Comparison of ENCODE assay signal across 16 cellular contexts in the genomic region with DNA sequence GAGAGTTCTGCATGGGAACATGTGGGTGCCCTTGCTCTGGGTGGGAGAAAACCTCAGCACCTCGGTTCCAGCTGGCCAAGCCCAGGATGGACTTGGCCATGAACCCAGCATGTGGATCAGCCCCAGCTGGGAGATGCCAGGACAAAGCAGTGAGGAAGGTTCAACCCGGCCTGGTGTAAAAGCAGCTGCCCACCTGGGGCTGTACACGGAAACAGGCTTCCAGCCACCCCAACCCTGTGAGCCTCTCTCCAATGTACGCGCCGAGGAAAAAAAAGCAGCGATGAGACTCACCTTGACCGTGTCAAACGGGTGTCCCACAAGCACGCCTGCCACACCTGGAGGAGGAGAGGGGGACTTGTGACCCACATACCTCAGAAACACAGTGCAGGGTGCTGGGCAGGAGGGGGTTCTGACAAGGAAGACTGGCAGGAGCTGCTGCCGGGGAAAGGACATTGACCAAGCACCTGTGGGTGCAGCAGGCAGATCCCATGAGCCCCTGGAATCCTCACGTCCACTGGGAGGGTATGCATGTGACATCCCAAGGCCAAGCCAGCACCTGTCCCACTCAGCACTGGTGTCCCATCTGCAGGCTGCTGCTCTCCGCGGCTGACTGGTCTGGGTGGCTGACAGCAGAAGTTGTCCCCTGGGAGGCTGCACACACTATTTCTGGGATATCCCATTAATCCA. TPM values are rescaled to one million over a fixed set of nuclear protein-coding genes. Genes with fewer than 3 reads are reported as not detected.
DNase-seq lines count a peak whose midpoint lies in the region; ATAC-seq and TF ChIP-seq lines count a peak whose summit lies in the region.
"Had no signal": no experiment of that assay in that cellular context is flagged by ENCODE, and none has a peak within 500 bp of the region (broad histone marks: within the 10 kb centered on the region; RNA-seq: fewer than 3 reads in every experiment).

No MANE protein-coding gene starts in this region.

- peaks cover 52% of the 10 kb centered on the region for H3K4me1 ChIP-seq in left ventricle myocardium inferior
- peaks cover 20% of the 10 kb centered on the region for H3K4me1 ChIP-seq in prostate gland (replicated peaks)
- H3K4me1 ChIP-seq in aorta (ENCODE audit: control insufficient read depth in 1 of 2, insufficient read depth in 2 of 2, low read length in 2 of 2), result no peaks in the 10 kb centered on the region

- H3K36me3 Mint-ChIP-seq in dendritic cell treated with granulocyte-macrophage colony-stimulating factor and Interleukin-4, amounts not matched to agents 40 ng/mL and 50 ng/mL, for 4 days (ENCODE audit: low read depth), result peaks cover 36% of the 10 kb centered on the region
- H3K36me3 Mint-ChIP-seq: CD4-positive, alpha-beta memory T cell had no signal

- H3K27ac ChIP-seq in left ventricle myocardium inferior (replicated peaks) (peak overlapping the region; percentile 84), prostate gland (peak overlapping the region; percentile 68 to 76), aorta (ENCODE audit: low read depth in 1 of 2, low read length in 2 of 2) (no peak overlapping the region)

- H3K4me1 Mint-ChIP-seq in dendritic cell treated with granulocyte-macrophage colony-stimulating factor and Interleukin-4, amounts not matched to agents 40 ng/mL and 50 ng/mL, for 4 days (ENCODE audit: low read depth), result peaks cover 70% of the 10 kb centered on the region
- H3K4me1 Mint-ChIP-seq: CD4-positive, alpha-beta memory T cell had no signal

- TF ChIP-seq POLR2A in prostate gland (IDR thresholded peaks at IDR 0.05), result no peak

- TF ChIP-seq CTCF in left ventricle myocardium inferior (IDR thresholded peaks at IDR 0.05; ENCODE audit: borderline replicate concordance) (no peak), prostate gland (IDR thresholded peaks at IDR 0.05) (no peak), GM13976 (IDR thresholded peaks at IDR 0.05; ENCODE audit: borderline replicate concordance, control extremely low read depth, extremely low read depth, insufficient read depth, missing control alignments) (no peak), GM10266 (IDR thresholded peaks at IDR 0.05; ENCODE audit: control insufficient read depth, insufficient read depth, low read depth, missing control alignments) (no peak)

- H3K9me3 ChIP-seq in left ventricle myocardium inferior (replicated peaks) (no peaks in the 10 kb centered on the region), prostate gland (no peaks in the 10 kb centered on the region), aorta (ENCODE audit: control insufficient read depth, low read length) (no peaks in the 10 kb centered on the region)
- H3K9me3 ChIP-seq: ovary, stomach, uterus had no signal

- H3K36me3 ChIP-seq in left ventricle myocardium inferior (no peaks in the 10 kb centered on the region), prostate gland (no peaks in the 10 kb centered on the region), aorta (ENCODE audit: control insufficient read depth in 1 of 2, insufficient read depth in 2 of 2, low read length in 1 of 2) (no peaks in the 10 kb centered on the region)
- H3K36me3 ChIP-seq: ovary, uterus had no signal

- DNase-seq in left ventricle myocardium inferior (peak; percentile 12), left cardiac atrium (no peak), prostate gland (ENCODE audit: low spot score) (no peak), aorta (peak; percentile 41 to 62), GM13976 (ENCODE audit: low spot score) (no peak), NCI-H82 (lab: John Stamatoyannopoulos, UW) (no peak), GM10266 (ENCODE audit: extremely low spot score) (no peak)
- DNase-seq: activated CD4-positive, alpha-beta T cell treated with anti-CD3 and anti-CD28 coated beads for 4 hours; activated effector memory CD4-positive, alpha-beta T cell treated with anti-CD3 and anti-CD28 coated beads, Interleukin-2, amount 50 U/mL, for 16 hours; CD4-positive, alpha-beta memory T cell; DMS53; left ventricle myocardium superior; stomach; uterus had no signal

- no peak for ATAC-seq in left cardiac atrium
- no peak for ATAC-seq in aorta (ENCODE audit: low FRiP score)
- ATAC-seq: left ventricle myocardium superior had no signal

- no peak overlapping the region for H3K4me3 Mint-ChIP-seq in dendritic cell treated with granulocyte-macrophage colony-stimulating factor and Interleukin-4, amounts not matched to agents 40 ng/mL and 50 ng/mL, for 4 days
- H3K4me3 Mint-ChIP-seq: CD4-positive, alpha-beta memory T cell had no signal

- H3K4me3 ChIP-seq in left ventricle myocardium inferior, result no peak overlapping the region
- H3K4me3 ChIP-seq in prostate gland, result no peak overlapping the region
- H3K4me3 ChIP-seq in aorta (ENCODE audit: low read length in 2 of 2), result no peak overlapping the region
- H3K4me3 ChIP-seq: ovary, stomach, uterus had no signal

- H3K9me3 Mint-ChIP-seq in dendritic cell treated with granulocyte-macrophage colony-stimulating factor and Interleukin-4, amounts not matched to agents 40 ng/mL and 50 ng/mL, for 4 days, result no peaks in the 10 kb centered on the region
- H3K9me3 Mint-ChIP-seq: CD4-positive, alpha-beta memory T cell had no signal

- in situ Hi-C loops in GM13976 (cut with MboI; ENCODE audit: low sequenced_read_pairs, unreplicated experiment), result loop anchor here (25.0 kb wide), 1 partner anchor 339 kb away; no protein-coding TSS in a partner anchor

- no peaks in the 10 kb centered on the region for H3K27me3 Mint-ChIP-seq in dendritic cell treated with granulocyte-macrophage colony-stimulating factor and Interleukin-4, amounts not matched to agents 40 ng/mL and 50 ng/mL, for 4 days
- H3K27me3 Mint-ChIP-seq: CD4-positive, alpha-beta memory T cell had no signal

- intact Hi-C loops in left ventricle myocardium inferior (cut with micrococcal nuclease), result no loop called here
- intact Hi-C loops in left cardiac atrium (cut with DNase I), result no loop called here
- intact Hi-C loops in dendritic cell treated with granulocyte-macrophage colony-stimulating factor and Interleukin-4, amounts not matched to agents 40 ng/mL and 50 ng/mL, for 4 days (cut with micrococcal nuclease), result no loop called here
- intact Hi-C loops in prostate gland (cut with DNase I), result no loop called here
- intact Hi-C loops in aorta (cut with DNase I), result no loop called here

- peak overlapping the region; percentile 84 for H3K27ac Mint-ChIP-seq in dendritic cell treated with granulocyte-macrophage colony-stimulating factor and Interleukin-4, amounts not matched to agents 40 ng/mL and 50 ng/mL, for 4 days

- 80% methylated on average over 14 of the region's 14 CpGs for WGBS in prostate gland
- WGBS in aorta, 2 donors, result 73 to 75% methylated on average over 14 of the region's 14 CpGs

- H3K27me3 ChIP-seq in left ventricle myocardium inferior (ENCODE audit: low read depth) (no peaks in the 10 kb centered on the region), prostate gland (replicated peaks; ENCODE audit: insufficient read depth) (no peaks in the 10 kb centered on the region), aorta (ENCODE audit: control insufficient read depth in 1 of 2, insufficient read depth in 2 of 2, low read length in 1 of 2) (no peaks in the 10 kb centered on the region)
- H3K27me3 ChIP-seq: ovary, stomach, uterus had no signal

RNA-seq across cellular contexts. Expression of gene SLC25A29, which starts 7.5 kb away (rescaled TPM):
- total RNA-seq in left ventricle myocardium inferior, result 24.5 TPM
- 10 to 100 TPM; 19.7 to 22.1 TPM for total RNA-seq in left cardiac atrium
- 100 to 1,000 TPM; 147 to 169 TPM for total RNA-seq in prostate gland
- total RNA-seq in aorta, result 10 to 100 TPM; 38.1 to 45.9 TPM
- 10 to 100 TPM in 1 of 2 donors, 1 to 10 TPM in 1; 3.9 to 56.6 TPM for polyA plus RNA-seq in aorta

RNA-seq across cellular contexts. Expression of gene SLC25A47, which starts 24.4 kb away (rescaled TPM):
- total RNA-seq in left ventricle myocardium inferior (not detected), left cardiac atrium (not detected), prostate gland (under 1 TPM in 1 of 2 donors, not detected in 1; 0.51 TPM), aorta (not detected)
- not detected for polyA plus RNA-seq in aorta
- total RNA-seq: CD4-positive, alpha-beta memory T cell; left ventricle myocardium superior; ovary; uterus had no signal
- polyA plus RNA-seq: CD4-positive, alpha-beta memory T cell; ovary; stomach had no signal

RNA-seq across cellular contexts. Expression of gene YY1, which starts 59.8 kb away (rescaled TPM):
- total RNA-seq in left ventricle myocardium inferior (44.7 TPM), left cardiac atrium (10 to 100 TPM; 41.0 to 45.7 TPM), prostate gland (10 to 100 TPM; 44.4 to 60.7 TPM), aorta (10 to 100 TPM; 46.0 to 57.3 TPM)
- 10 to 100 TPM; 23.1 to 36.1 TPM for polyA plus RNA-seq in aorta

Comparison
In these comparisons a context has a peak if more than half of its experiments do, and no peak if none do; other contexts are left out.
1. DNase-seq: peak in left ventricle myocardium inferior (single experiment) and aorta (2 of 2); none in left cardiac atrium (single experiment), prostate gland (single experiment), GM13976 (single experiment), NCI-H82 (single experiment) and GM10266 (single experiment).
2. H3K27ac ChIP-seq: peak in left ventricle myocardium inferior (single experiment) and prostate gland (2 of 2); none in aorta (0 of 2).